18 cellular contexts compared by ENCODE assay signal in genomic region chr7:99947608-99948007, GRCh38. TPM values are rescaled to one million over a fixed set of nuclear protein-coding genes. Genes with fewer than 3 reads are reported as not detected.
DNase-seq lines count a peak whose midpoint lies in the region; ATAC-seq and TF ChIP-seq lines count a peak whose summit lies in the region.
"Had no signal": no experiment of that assay in that cellular context is flagged by ENCODE, and none has a peak within 500 bp of the region (broad histone marks: within the 10 kb centered on the region; RNA-seq: fewer than 3 reads in every experiment).

No MANE protein-coding gene starts in this region.

- TF ChIP-seq POLR2A in prostate gland (IDR thresholded peaks at IDR 0.05): no peak

- no peak overlapping the region for H3K4me3 ChIP-seq in DND-41 (ENCODE audit: low read depth in 1 of 2, low read length in 2 of 2)
- H3K4me3 ChIP-seq in prostate gland: no peak overlapping the region
- H3K4me3 ChIP-seq: GM12878, GM23338 had no signal

- H3K27me3 ChIP-seq in DND-41 (ENCODE audit: insufficient read depth, low read length, poor library complexity) (no peaks in the 10 kb centered on the region), prostate gland (replicated peaks; ENCODE audit: insufficient read depth) (no peaks in the 10 kb centered on the region)

- peak overlapping the region; percentile 24; the same call in 1 of the 2 replicates for H2AFZ ChIP-seq in DND-41 (ENCODE audit: low read depth, low read length)
- H2AFZ ChIP-seq: GM23338 had no signal

- H3K4me2 ChIP-seq in DND-41 (ENCODE audit: insufficient read depth, low read length): no peak overlapping the region
- H3K4me2 ChIP-seq: GM23338 had no signal

- H3K27ac ChIP-seq in C4-2B: peak overlapping the region; percentile 81
- H3K27ac ChIP-seq in DND-41 (ENCODE audit: low read length): no peak overlapping the region
- H3K27ac ChIP-seq in prostate gland: no peak overlapping the region

- POLR2A ChIA-PET in WTC11 (lab: Charles Lee): no interaction called here

- H3K4me1 ChIP-seq in DND-41 (ENCODE audit: insufficient read depth, low read length) (no peaks in the 10 kb centered on the region), prostate gland (replicated peaks) (peaks cover 3% of the 10 kb centered on the region)
- H3K4me1 ChIP-seq: Caco-2 had no signal

- peak overlapping the region; percentile 60; the same call in 1 of the 2 replicates for H3K27ac Mint-ChIP-seq in WTC11
- H3K27ac Mint-ChIP-seq: CD4-positive, CD25-positive, alpha-beta regulatory T cell; CD8-positive, alpha-beta T cell; GM23338 had no signal

- ATAC-seq in DND-41 (ENCODE audit: insufficient read depth, low read depth): no peak
- no peak for ATAC-seq in WTC11
- ATAC-seq in GM18907 (IDR thresholded peaks at IDR 0.05; ENCODE audit: unreplicated experiment): no peak
- ATAC-seq: CD8-positive, alpha-beta T cell; GM12878; GM23338 had no signal

- H4K20me1 ChIP-seq in DND-41 (ENCODE audit: insufficient read depth, low read length): no peaks in the 10 kb centered on the region

- WGBS in prostate gland: 92% methylated on average over 1 of the region's 1 CpG

- TF ChIP-seq CTCF in C4-2B (conservative IDR thresholded peaks at IDR 0.05) (no peak), DND-41 (IDR thresholded peaks at IDR 0.05; ENCODE audit: borderline replicate concordance, extremely low read depth, low read length, poor library complexity, severe bottlenecking) (no peak), WTC11 (IDR thresholded peaks at IDR 0.05) (no peak), prostate gland (IDR thresholded peaks at IDR 0.05) (no peak)

- H3K9ac ChIP-seq in DND-41 (ENCODE audit: low read depth, low read length): no peak overlapping the region

- H3K79me2 ChIP-seq in DND-41 (ENCODE audit: insufficient read depth, low read length): no peaks in the 10 kb centered on the region

- peaks cover 48% of the 10 kb centered on the region for H3K36me3 Mint-ChIP-seq in WTC11
- H3K36me3 Mint-ChIP-seq: CD4-positive, CD25-positive, alpha-beta regulatory T cell; CD8-positive, alpha-beta T cell had no signal

- H3K9me3 ChIP-seq in DND-41 (ENCODE audit: insufficient read depth, low read length, severe bottlenecking) (no peaks in the 10 kb centered on the region), prostate gland (no peaks in the 10 kb centered on the region)

- no peak overlapping the region for H3K4me3 Mint-ChIP-seq in WTC11
- H3K4me3 Mint-ChIP-seq: CD4-positive, CD25-positive, alpha-beta regulatory T cell; CD8-positive, alpha-beta T cell; GM23338 had no signal

- intact Hi-C loops in prostate gland (cut with DNase I): no loop called here

- CTCF ChIA-PET in WTC11 (lab: Charles Lee): interaction anchor here (0.5 to 1.7 kb wide), 3 partner anchors 18 to 34 kb away, joined by 3 to 4 read pairs (median 3); partner anchors contain the start of gene GJC3

- H3K27me3 Mint-ChIP-seq in WTC11 (ENCODE audit: low read depth): peaks cover 12% of the 10 kb centered on the region

- peaks cover 40% of the 10 kb centered on the region for H3K4me1 Mint-ChIP-seq in WTC11

- H3K36me3 ChIP-seq in DND-41 (ENCODE audit: insufficient read depth, low read length) (no peaks in the 10 kb centered on the region), prostate gland (no peaks in the 10 kb centered on the region)

- no peak for DNase-seq in DND-41
- no peak for DNase-seq in WTC11 (ENCODE audit: low spot score)
- no peak for DNase-seq in prostate gland (ENCODE audit: low spot score)
- no peak for DNase-seq in epidermal melanocyte (ENCODE audit: insufficient read length, low spot score)
- DNase-seq: C1 segment of cervical spinal cord; Caco-2; CD4-positive, CD25-positive, alpha-beta regulatory T cell; CD8-positive, alpha-beta T cell; DMS153; EL; GDM1; HCEC 1CT had no signal

- H3K9me3 Mint-ChIP-seq in WTC11: peaks cover 44% of the 10 kb centered on the region
- H3K9me3 Mint-ChIP-seq: CD8-positive, alpha-beta T cell had no signal

TF ChIP-seq in WTC11, 78 proteins besides CTCF, POLR2A, EP300 and RAD21 (continues in another document):
- TF ChIP-seq, protein P1, sequence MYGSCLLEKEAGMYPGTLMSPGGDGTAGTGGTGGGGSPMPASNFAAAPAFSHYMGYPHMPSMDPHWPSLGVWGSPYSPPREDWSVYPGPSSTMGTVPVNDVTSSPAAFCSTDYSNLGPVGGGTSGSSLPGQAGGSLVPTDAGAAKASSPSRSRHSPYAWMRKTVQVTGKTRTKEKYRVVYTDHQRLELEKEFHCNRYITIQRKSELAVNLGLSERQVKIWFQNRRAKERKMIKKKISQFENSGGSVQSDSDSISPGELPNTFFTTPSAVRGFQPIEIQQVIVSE (CRISPR knock-in tag; IDR thresholded peaks at IDR 0.05; ENCODE audit: borderline replicate concordance): no peak
- TF ChIP-seq TCF7 (CRISPR knock-in tag; IDR thresholded peaks at IDR 0.05; ENCODE audit: low read depth) (no peak), ELF4 (CRISPR knock-in tag; IDR thresholded peaks at IDR 0.05; ENCODE audit: low read depth) (no peak), NFYB (CRISPR knock-in tag; conservative IDR thresholded peaks at IDR 0.05; ENCODE audit: low read depth) (no peak), GABPB1 (CRISPR knock-in tag; IDR thresholded peaks at IDR 0.05) (no peak), AR (CRISPR knock-in tag; IDR thresholded peaks at IDR 0.05) (no peak)
- TF ChIP-seq, protein P2, sequence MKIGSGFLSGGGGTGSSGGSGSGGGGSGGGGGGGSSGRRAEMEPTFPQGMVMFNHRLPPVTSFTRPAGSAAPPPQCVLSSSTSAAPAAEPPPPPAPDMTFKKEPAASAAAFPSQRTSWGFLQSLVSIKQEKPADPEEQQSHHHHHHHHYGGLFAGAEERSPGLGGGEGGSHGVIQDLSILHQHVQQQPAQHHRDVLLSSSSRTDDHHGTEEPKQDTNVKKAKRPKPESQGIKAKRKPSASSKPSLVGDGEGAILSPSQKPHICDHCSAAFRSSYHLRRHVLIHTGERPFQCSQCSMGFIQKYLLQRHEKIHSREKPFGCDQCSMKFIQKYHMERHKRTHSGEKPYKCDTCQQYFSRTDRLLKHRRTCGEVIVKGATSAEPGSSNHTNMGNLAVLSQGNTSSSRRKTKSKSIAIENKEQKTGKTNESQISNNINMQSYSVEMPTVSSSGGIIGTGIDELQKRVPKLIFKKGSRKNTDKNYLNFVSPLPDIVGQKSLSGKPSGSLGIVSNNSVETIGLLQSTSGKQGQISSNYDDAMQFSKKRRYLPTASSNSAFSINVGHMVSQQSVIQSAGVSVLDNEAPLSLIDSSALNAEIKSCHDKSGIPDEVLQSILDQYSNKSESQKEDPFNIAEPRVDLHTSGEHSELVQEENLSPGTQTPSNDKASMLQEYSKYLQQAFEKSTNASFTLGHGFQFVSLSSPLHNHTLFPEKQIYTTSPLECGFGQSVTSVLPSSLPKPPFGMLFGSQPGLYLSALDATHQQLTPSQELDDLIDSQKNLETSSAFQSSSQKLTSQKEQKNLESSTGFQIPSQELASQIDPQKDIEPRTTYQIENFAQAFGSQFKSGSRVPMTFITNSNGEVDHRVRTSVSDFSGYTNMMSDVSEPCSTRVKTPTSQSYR (CRISPR knock-in tag; IDR thresholded peaks at IDR 0.05): no peak
- TF ChIP-seq, protein P3, sequence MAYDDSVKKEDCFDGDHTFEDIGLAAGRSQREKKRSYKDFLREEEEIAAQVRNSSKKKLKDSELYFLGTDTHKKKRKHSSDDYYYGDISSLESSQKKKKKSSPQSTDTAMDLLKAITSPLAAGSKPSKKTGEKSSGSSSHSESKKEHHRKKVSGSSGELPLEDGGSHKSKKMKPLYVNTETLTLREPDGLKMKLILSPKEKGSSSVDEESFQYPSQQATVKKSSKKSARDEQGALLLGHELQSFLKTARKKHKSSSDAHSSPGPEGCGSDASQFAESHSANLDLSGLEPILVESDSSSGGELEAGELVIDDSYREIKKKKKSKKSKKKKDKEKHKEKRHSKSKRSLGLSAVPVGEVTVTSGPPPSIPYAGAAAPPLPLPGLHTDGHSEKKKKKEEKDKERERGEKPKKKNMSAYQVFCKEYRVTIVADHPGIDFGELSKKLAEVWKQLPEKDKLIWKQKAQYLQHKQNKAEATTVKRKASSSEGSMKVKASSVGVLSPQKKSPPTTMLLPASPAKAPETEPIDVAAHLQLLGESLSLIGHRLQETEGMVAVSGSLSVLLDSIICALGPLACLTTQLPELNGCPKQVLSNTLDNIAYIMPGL (CRISPR knock-in tag; IDR thresholded peaks at IDR 0.05): no peak

RNA-seq across cellular contexts. Expression of gene GJC3, which starts 18.2 kb away (rescaled TPM):
- 2.9 to 3.7 TPM (median 3.4 TPM) in 3 replicates for total RNA-seq in WTC11 (2021)
- 1 to 10 TPM; 1.2 to 3.2 TPM for total RNA-seq in prostate gland
- total RNA-seq: A172; A673; CD8-positive, alpha-beta T cell had no signal

RNA-seq across cellular contexts. Expression of gene AZGP1, which starts 28.2 kb away (rescaled TPM):
- 1.6 to 2.7 TPM (median 1.8 TPM) in 3 replicates for total RNA-seq in WTC11 (2021)
- 1,000 to 10,000 TPM; 1,167 to 4,716 TPM for total RNA-seq in prostate gland
- total RNA-seq: A172; A673; Caco-2; CD4-positive, CD25-positive, alpha-beta regulatory T cell; CD8-positive, alpha-beta T cell had no signal

RNA-seq across cellular contexts. Expression of gene TRIM4, which starts 28.3 kb away (rescaled TPM):
- total RNA-seq in WTC11 (2021) (6.6 to 9.8 TPM (median 9.3 TPM) in 3 replicates), prostate gland (10 to 100 TPM; 61.0 to 72.8 TPM)

Comparison
In these comparisons a context has a peak if more than half of its experiments do, and no peak if none do; other contexts are left out.
1. RNA of gene AZGP1, which starts 28.2 kb away (total RNA-seq): 1,167 to 4,716 TPM in prostate gland; 1.6 to 2.7 TPM in WTC11; every median in the first group is over 100 times any median in the second.